ENCODE assay signal across 9 cellular contexts in genomic region chr2:43218221-43218549, GRCh38. TPM values are rescaled to one million over a fixed set of nuclear protein-coding genes. Genes with fewer than 3 reads are reported as not detected.
DNase-seq lines count a peak whose midpoint lies in the region; ATAC-seq and TF ChIP-seq lines count a peak whose summit lies in the region.
"Had no signal": no experiment of that assay in that cellular context is flagged by ENCODE, and none has a peak within 500 bp of the region (broad histone marks: within the 10 kb centered on the region; RNA-seq: fewer than 3 reads in every experiment).

No MANE protein-coding gene starts in this region.

- intact Hi-C loops in mammary epithelial cell (cut with micrococcal nuclease) = loop anchor here (2.0 kb wide), 1 partner anchor 131 kb away; no protein-coding TSS in a partner anchor

- 15% methylated on average over 8 of the region's 9 CpGs for WGBS in mammary epithelial cell (ENCODE audit: low coverage, missing lambda C conversion rate)
- WGBS in mesodermal cell (ENCODE audit: insufficient coverage in 2 of 2), 2 experiments = 11% methylated on average over 5 to 6 of the region's 9 CpGs

- H3K9me3 Mint-ChIP-seq in activated T-cell treated with anti-CD3 and anti-CD28 coated beads, Interleukin-2, amount 50 U/mL, for 72 hours = no peaks in the 10 kb centered on the region
- no peaks in the 10 kb centered on the region for H3K9me3 Mint-ChIP-seq in activated T-cell treated with anti-CD3 and anti-CD28 coated beads, Interleukin-2, amount 50 U/mL, for 4 hours
- H3K9me3 Mint-ChIP-seq in type B pancreatic cell = no peaks in the 10 kb centered on the region
- H3K9me3 Mint-ChIP-seq in activated naive CD4-positive, alpha-beta T cell treated with anti-CD3 and anti-CD28 coated beads, Interleukin-2, amount 50 U/mL, for 72 hours = no peaks in the 10 kb centered on the region

- H3K27me3 Mint-ChIP-seq in activated T-cell treated with anti-CD3 and anti-CD28 coated beads, Interleukin-2, amount 50 U/mL, for 72 hours (ENCODE audit: low read depth) = no peaks in the 10 kb centered on the region
- no peaks in the 10 kb centered on the region for H3K27me3 Mint-ChIP-seq in activated T-cell treated with anti-CD3 and anti-CD28 coated beads, Interleukin-2, amount 50 U/mL, for 4 hours (ENCODE audit: low read depth)
- H3K27me3 Mint-ChIP-seq in type B pancreatic cell = no peaks in the 10 kb centered on the region

- H3K4me3 ChIP-seq in mammary epithelial cell (replicated peaks in 1 of 3; ENCODE audit: insufficient read depth in 1 of 3, low read depth in 2 of 3, low read length in 3 of 3) (no peak overlapping the region), mesodermal cell (ENCODE audit: extremely low read depth, insufficient read depth, low read length, poor library complexity, severe bottlenecking) (no peak overlapping the region)

- ATAC-seq in activated T-cell treated with anti-CD3 and anti-CD28 coated beads, Interleukin-2, amount 50 U/mL, for 72 hours (replicated peaks in 1 of 2) = no peak
- ATAC-seq in activated T-cell treated with anti-CD3 and anti-CD28 coated beads, Interleukin-2, amount 50 U/mL, for 4 hours = no peak
- no peak for ATAC-seq in GM21360 (IDR thresholded peaks at IDR 0.05; ENCODE audit: unreplicated experiment)
- ATAC-seq in HG03342 (IDR thresholded peaks at IDR 0.05; ENCODE audit: unreplicated experiment) = no peak
- ATAC-seq in activated naive CD4-positive, alpha-beta T cell treated with anti-CD3 and anti-CD28 coated beads, Interleukin-2, amount 50 U/mL, for 72 hours = no peak

- H3K4me1 Mint-ChIP-seq in activated T-cell treated with anti-CD3 and anti-CD28 coated beads, Interleukin-2, amount 50 U/mL, for 72 hours (ENCODE audit: low read depth) = peaks cover 60% of the 10 kb centered on the region
- H3K4me1 Mint-ChIP-seq in activated T-cell treated with anti-CD3 and anti-CD28 coated beads, Interleukin-2, amount 50 U/mL, for 4 hours (ENCODE audit: low read depth) = peaks cover 57% of the 10 kb centered on the region
- peaks cover 39% of the 10 kb centered on the region for H3K4me1 Mint-ChIP-seq in type B pancreatic cell (ENCODE audit: unreplicated experiment)

- H3K9me3 ChIP-seq in mammary epithelial cell (replicated peaks; ENCODE audit: insufficient read depth, low read length) (no peaks in the 10 kb centered on the region), mesodermal cell (ENCODE audit: control insufficient read depth, low read length) (no peaks in the 10 kb centered on the region)

- no TSS peak for BruUV-seq in mammary epithelial cell (replicated peaks; lab: Mats Ljungman, UMichigan)

- H3K27ac Mint-ChIP-seq in activated T-cell treated with anti-CD3 and anti-CD28 coated beads, Interleukin-2, amount 50 U/mL, for 72 hours = no peak overlapping the region
- peak overlapping the region; percentile 96 for H3K27ac Mint-ChIP-seq in type B pancreatic cell
- peak overlapping the region in 1 of 2 donors; percentile 91 for H3K27ac Mint-ChIP-seq in activated naive CD4-positive, alpha-beta T cell treated with anti-CD3 and anti-CD28 coated beads, Interleukin-2, amount 50 U/mL, for 72 hours

- peak overlapping the region; percentile 51 for H2AFZ ChIP-seq in mammary epithelial cell (ENCODE audit: low read depth, low read length)

- peak overlapping the region; percentile 54 for H3K9ac ChIP-seq in mammary epithelial cell (ENCODE audit: insufficient read depth, low read length)

- no peak for DNase-seq in activated T-cell treated with anti-CD3 and anti-CD28 coated beads, Interleukin-2, amount 50 U/mL, for 72 hours
- no peak for DNase-seq in activated T-cell treated with anti-CD3 and anti-CD28 coated beads, Interleukin-2, amount 50 U/mL, for 4 hours
- DNase-seq in mammary epithelial cell (no peak), type B pancreatic cell (ENCODE audit: extremely low spot score, unreplicated experiment) (no peak)
- no peak for DNase-seq in activated naive CD4-positive, alpha-beta T cell treated with anti-CD3 and anti-CD28 coated beads, Interleukin-2, amount 50 U/mL, for 72 hours (ENCODE audit: low spot score in 2 of 2)
- DNase-seq: HCEC 1CT had no signal

- peaks cover 5% of the 10 kb centered on the region for H3K36me3 ChIP-seq in mammary epithelial cell (ENCODE audit: insufficient read depth, low read length)
- H3K36me3 ChIP-seq in mesodermal cell (ENCODE audit: control insufficient read depth, insufficient read depth, low read length) = peaks cover 10% of the 10 kb centered on the region

- H4K20me1 ChIP-seq in mammary epithelial cell (ENCODE audit: insufficient read depth, low read length) = no peaks in the 10 kb centered on the region

- H3K4me3 Mint-ChIP-seq in activated T-cell treated with anti-CD3 and anti-CD28 coated beads, Interleukin-2, amount 50 U/mL, for 72 hours = peak overlapping the region; percentile 37 to 96
- no peak overlapping the region for H3K4me3 Mint-ChIP-seq in activated T-cell treated with anti-CD3 and anti-CD28 coated beads, Interleukin-2, amount 50 U/mL, for 4 hours
- H3K4me3 Mint-ChIP-seq in type B pancreatic cell = peak overlapping the region; percentile 68

- peak overlapping the region; percentile 81 for H3K4me2 ChIP-seq in mammary epithelial cell (ENCODE audit: insufficient read depth, low read depth, low read length)

- peaks cover 46% of the 10 kb centered on the region for H3K4me1 ChIP-seq in mammary epithelial cell (ENCODE audit: insufficient read depth, low read length)
- H3K4me1 ChIP-seq in mesodermal cell (ENCODE audit: control insufficient read depth, insufficient read depth, low read length, poor library complexity, severe bottlenecking) = peaks cover 51% of the 10 kb centered on the region

- no peaks in the 10 kb centered on the region for H3K27me3 ChIP-seq in mammary epithelial cell (ENCODE audit: insufficient read depth, low read length)

- in situ Hi-C loops in mammary epithelial cell (cut with MboI; ENCODE audit: low sequenced_read_pairs in 2 of 2) = no loop called here

- CTCF ChIA-PET in mammary epithelial cell (lab: Charles Lee; ENCODE audit: low non-redundant PET) = no interaction called here

- peaks cover 11 to 18% of the 10 kb centered on the region in 2 donors for H3K36me3 Mint-ChIP-seq in activated T-cell treated with anti-CD3 and anti-CD28 coated beads, Interleukin-2, amount 50 U/mL, for 72 hours (ENCODE audit: insufficient read depth in 2 of 2)
- peaks cover 3% of the 10 kb centered on the region for H3K36me3 Mint-ChIP-seq in activated T-cell treated with anti-CD3 and anti-CD28 coated beads, Interleukin-2, amount 50 U/mL, for 4 hours (ENCODE audit: insufficient read depth)
- peaks cover 12% of the 10 kb centered on the region for H3K36me3 Mint-ChIP-seq in type B pancreatic cell
- peaks cover 15 to 21% of the 10 kb centered on the region in 2 donors for H3K36me3 Mint-ChIP-seq in activated naive CD4-positive, alpha-beta T cell treated with anti-CD3 and anti-CD28 coated beads, Interleukin-2, amount 50 U/mL, for 72 hours

- dilution Hi-C loops in mammary epithelial cell (cut with HindIII; ENCODE audit: low sequenced_read_pairs) = loop anchor here (5.0 kb wide), 1 partner anchor 36 kb away; no protein-coding TSS in a partner anchor

- no peak for TF ChIP-seq CTCF in mammary epithelial cell (conservative IDR thresholded peaks at IDR 0.05 in 1 of 2, IDR thresholded peaks at IDR 0.05 in 1 of 2; ENCODE audit: extremely low read depth in 1 of 2, insufficient read depth in 1 of 2, low read depth in 1 of 2, low read length in 2 of 2)
- TF ChIP-seq CTCF in type B pancreatic cell (conservative IDR thresholded peaks at IDR 0.05) = peak; percentile 52

- peak overlapping the region; percentile 41 for H3K27ac ChIP-seq in mammary epithelial cell (ENCODE audit: insufficient read depth, low read depth, low read length)
- H3K27ac ChIP-seq in mesodermal cell (ENCODE audit: low read depth, low read length, severe bottlenecking) = peak overlapping the region; percentile 96

- peaks cover 18% of the 10 kb centered on the region for H3K79me2 ChIP-seq in mammary epithelial cell (ENCODE audit: insufficient read depth, low read length)

RNA-seq across cellular contexts. Expression of gene ZFP36L2, which starts 8.2 kb away (rescaled TPM):
- total RNA-seq in activated T-cell treated with anti-CD3 and anti-CD28 coated beads, Interleukin-2, amount 50 U/mL, for 72 hours = 10 to 100 TPM; 70.8 to 86.4 TPM
- total RNA-seq in activated T-cell treated with anti-CD3 and anti-CD28 coated beads, Interleukin-2, amount 50 U/mL, for 4 hours = 10 to 100 TPM; 67.7 to 81.4 (median 75.5) TPM
- total RNA-seq in mammary epithelial cell = 100 to 1,000 TPM in 1 of 2 donors, 10 to 100 TPM in 1; 26.3 to 213 TPM
- polyA plus RNA-seq in mammary epithelial cell = 35.6 TPM
- polyA minus RNA-seq in mammary epithelial cell = 68.7 TPM
- polyA plus RNA-seq in mesodermal cell (2013, experiment 1 of 2) = 59.1 TPM
- 51.5 TPM for polyA plus RNA-seq in mesodermal cell (2013, experiment 2 of 2)
- 198 and 437 TPM in 2 replicates for total RNA-seq in type B pancreatic cell (ENCODE audit: low replicate concordance)
- total RNA-seq in activated naive CD4-positive, alpha-beta T cell treated with anti-CD3 and anti-CD28 coated beads, Interleukin-2, amount 50 U/mL, for 72 hours = 10 to 100 TPM; 27.3 to 70.4 TPM
